Comparison of ENCODE assay signal across 11 cellular contexts in the genomic region with DNA sequence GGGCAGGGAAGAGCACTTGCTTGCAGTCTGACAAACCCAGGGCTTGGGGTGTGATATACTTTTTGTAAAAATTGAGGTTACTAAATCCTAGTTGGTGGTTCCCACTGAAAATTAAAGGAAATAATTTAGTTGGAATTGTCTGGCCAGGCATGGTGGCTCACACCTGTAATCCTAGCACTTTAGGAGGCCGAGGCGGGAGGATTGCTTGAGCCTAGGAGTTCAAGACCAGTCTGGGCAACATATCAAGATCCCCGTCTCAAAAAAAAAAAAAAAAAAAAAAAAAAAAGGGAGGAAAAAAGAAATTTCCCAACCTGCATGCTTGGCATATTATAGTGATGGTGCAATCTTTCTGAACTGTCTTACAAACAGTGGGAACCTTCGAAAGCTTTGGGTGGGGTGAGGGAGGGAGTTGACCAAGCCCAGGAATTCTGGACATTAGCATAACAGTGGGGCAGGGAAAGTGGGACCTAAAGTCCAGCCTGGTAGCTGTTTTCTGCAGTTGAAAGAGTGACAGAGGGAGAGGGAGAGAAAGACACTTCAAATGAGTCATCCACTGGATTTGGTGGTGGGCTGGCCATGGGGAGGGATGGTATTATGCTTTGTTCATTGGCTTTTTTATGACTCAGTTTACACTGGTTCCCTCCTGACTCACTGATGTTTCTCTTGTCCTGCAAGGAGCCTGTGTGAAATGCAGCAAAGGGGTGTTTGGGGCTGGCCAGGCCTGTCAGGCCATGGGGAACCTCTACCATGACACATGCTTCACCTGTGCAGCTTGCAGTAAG. TPM values are rescaled to one million over a fixed set of nuclear protein-coding genes. Genes with fewer than 3 reads are reported as not detected.
DNase-seq lines count a peak whose midpoint lies in the region; FAIRE-seq and TF ChIP-seq lines count a peak whose summit lies in the region.
"Had no signal": no experiment of that assay in that cellular context is flagged by ENCODE, and none has a peak within 500 bp of the region (broad histone marks: within the 10 kb centered on the region; RNA-seq: fewer than 3 reads in every experiment).

No MANE protein-coding gene starts in this region.

- H3K27me3 Mint-ChIP-seq in glutamatergic neuron (ENCODE audit: unreplicated experiment) = no peaks in the 10 kb centered on the region

- H3K4me1 Mint-ChIP-seq in glutamatergic neuron (ENCODE audit: low read depth, unreplicated experiment) = peaks cover 2% of the 10 kb centered on the region

- H3K36me3 Mint-ChIP-seq in glutamatergic neuron (ENCODE audit: unreplicated experiment) = no peaks in the 10 kb centered on the region

- in situ Hi-C loops in ACHN (cut with HindIII; ENCODE audit: low pct_ligation_motif_present, low pct_unique_long_range_greater_than_20kb, low sequenced_read_pairs) = no loop called here

- no peak overlapping the region for H3K4me3 ChIP-seq in cardiac fibroblast (replicated peaks in 1 of 2; ENCODE audit: low read depth in 2 of 2, low read length in 2 of 2)
- H3K4me3 ChIP-seq: esophagus muscularis mucosa had no signal

- H3K4me3 Mint-ChIP-seq in glutamatergic neuron (ENCODE audit: unreplicated experiment) = no peak overlapping the region

- H3K9me3 Mint-ChIP-seq in glutamatergic neuron (ENCODE audit: unreplicated experiment) = peaks cover 2% of the 10 kb centered on the region

- DNase-seq in ACHN (peak; percentile 74), HTR-8/SVneo (ENCODE audit: insufficient read length, low spot score) (peak; percentile 84), cardiac fibroblast (ENCODE audit: low read depth in 2 of 2) (peak; percentile 91 to 93), kidney glomerular epithelial cell (lab: John Stamatoyannopoulos, UW) (peak; percentile 92), glutamatergic neuron (no peak), NCI-H128 (lab: John Stamatoyannopoulos, UW; ENCODE audit: unreplicated experiment) (no peak), Kasumi-1 (lab: John Stamatoyannopoulos, UW) (no peak)
- DNase-seq in central memory CD4-positive, alpha-beta T cell = no peak
- DNase-seq: activated T-cell treated with anti-CD3 and anti-CD28 coated beads, Interleukin-2, amount 50 U/mL, for 48 hours; NCI-H1436 treated with DMSO at 0.1 percent for 48 hours had no signal

- H3K27ac Mint-ChIP-seq in glutamatergic neuron (ENCODE audit: unreplicated experiment) = no peak overlapping the region

- no peak for FAIRE-seq in HTR-8/SVneo (lab: Jason Lieb, UNC)

- TF ChIP-seq CTCF in cardiac fibroblast (IDR thresholded peaks at IDR 0.05; ENCODE audit: low read depth, low read length) (no peak), glutamatergic neuron (IDR thresholded peaks at IDR 0.05; ENCODE audit: partially characterized antibody, unreplicated experiment) (no peak)

RNA-seq across cellular contexts. Expression of a gene that starts 41.1 kb away (rescaled TPM):
- 5.2 TPM for total RNA-seq in glutamatergic neuron (ENCODE audit: unreplicated experiment)

RNA-seq across cellular contexts. Expression of a gene that starts 53.5 kb away (rescaled TPM):
- total RNA-seq in glutamatergic neuron (ENCODE audit: unreplicated experiment) = 59.2 TPM

Comparison
In these comparisons a context has a peak if more than half of its experiments do, and no peak if none do; other contexts are left out.
1. DNase-seq: peak in ACHN (single experiment), HTR-8/SVneo (single experiment), cardiac fibroblast (2 of 2) and kidney glomerular epithelial cell (single experiment); none in glutamatergic neuron (single experiment), NCI-H128 (single experiment), central memory CD4-positive, alpha-beta T cell (single experiment) and Kasumi-1 (0 of 2).